ENCODE assay signal across 17 cellular contexts in genomic region chr9:34501372-34501771, GRCh38. TPM values are rescaled to one million over a fixed set of nuclear protein-coding genes. Genes with fewer than 3 reads are reported as not detected.
DNase-seq lines count a peak whose midpoint lies in the region; ATAC-seq and TF ChIP-seq lines count a peak whose summit lies in the region.
"Had no signal": no experiment of that assay in that cellular context is flagged by ENCODE, and none has a peak within 500 bp of the region (broad histone marks: within the 10 kb centered on the region; RNA-seq: fewer than 3 reads in every experiment).

No MANE protein-coding gene starts in this region.

- H3K4me1 ChIP-seq in gastroesophageal sphincter (peaks cover 0 to 29% (median 16%) of the 10 kb centered on the region in 3 donors), prostate gland (replicated peaks) (peaks cover 20% of the 10 kb centered on the region)

- no peak overlapping the region for H3K4me3 Mint-ChIP-seq in activated T-helper 2 cell treated with anti-CD3 and anti-CD28 coated beads, Interferon-gamma antibody, Interleukin-2, Interleukin-4, amounts not matched to agents 10 μg/mL and 5 μg/mL and 100 μg/mL, durations not matched to agents 14 hours and 24 hours and 36 hours (ENCODE audit: low read depth)
- H3K4me3 Mint-ChIP-seq: CD4-positive, alpha-beta memory T cell had no signal

- in situ Hi-C loops in ACHN (cut with HindIII; ENCODE audit: low pct_ligation_motif_present, low pct_unique_long_range_greater_than_20kb, low sequenced_read_pairs): no loop called here

- H3K36me3 ChIP-seq in gastroesophageal sphincter: no peaks in the 10 kb centered on the region
- no peaks in the 10 kb centered on the region for H3K36me3 ChIP-seq in prostate gland

- H3K36me3 Mint-ChIP-seq in activated T-helper 2 cell treated with anti-CD3 and anti-CD28 coated beads, Interferon-gamma antibody, Interleukin-2, Interleukin-4, amounts not matched to agents 10 μg/mL and 5 μg/mL and 100 μg/mL, durations not matched to agents 14 hours and 24 hours and 36 hours (ENCODE audit: low read depth): no peaks in the 10 kb centered on the region
- H3K36me3 Mint-ChIP-seq: CD4-positive, alpha-beta memory T cell had no signal

- TF ChIP-seq POLR2A in gastroesophageal sphincter (IDR thresholded peaks at IDR 0.05) (no peak), prostate gland (IDR thresholded peaks at IDR 0.05) (no peak)

- TF ChIP-seq EP300 in gastroesophageal sphincter (IDR thresholded peaks at IDR 0.05): no peak

- no peak for ATAC-seq in gastroesophageal sphincter

- peak overlapping the region; percentile 76 for H3K27ac ChIP-seq in VCaP
- H3K27ac ChIP-seq in gastroesophageal sphincter: peak overlapping the region in 3 of 4 donors; percentile 19 to 59 (median 45)
- H3K27ac ChIP-seq in prostate gland: peak overlapping the region; percentile 59 to 76
- H3K27ac ChIP-seq in temporal lobe (ENCODE audit: low read depth, low read length): peak overlapping the region; percentile 51

- no peaks in the 10 kb centered on the region for H3K27me3 Mint-ChIP-seq in activated T-helper 2 cell treated with anti-CD3 and anti-CD28 coated beads, Interferon-gamma antibody, Interleukin-2, Interleukin-4, amounts not matched to agents 10 μg/mL and 5 μg/mL and 100 μg/mL, durations not matched to agents 14 hours and 24 hours and 36 hours (ENCODE audit: low read depth)

- intact Hi-C loops in prostate gland (cut with DNase I): loop anchor here (2.0 to 5.0 kb wide), 2 partner anchors 46 to 99 kb away; no protein-coding TSS in a partner anchor
- intact Hi-C loops in activated T-helper 2 cell treated with anti-CD3 and anti-CD28 coated beads, Interferon-gamma antibody, Interleukin-2, Interleukin-4, amounts not matched to agents 10 μg/mL and 5 μg/mL and 100 μg/mL, durations not matched to agents 14 hours and 24 hours and 36 hours (cut with micrococcal nuclease): loop anchor here (2.0 to 5.0 kb wide), 2 partner anchors 39 to 91 kb away; no protein-coding TSS in a partner anchor

- H3K9me3 Mint-ChIP-seq in activated T-helper 2 cell treated with anti-CD3 and anti-CD28 coated beads, Interferon-gamma antibody, Interleukin-2, Interleukin-4, amounts not matched to agents 10 μg/mL and 5 μg/mL and 100 μg/mL, durations not matched to agents 14 hours and 24 hours and 36 hours: no peaks in the 10 kb centered on the region
- H3K9me3 Mint-ChIP-seq: CD4-positive, alpha-beta memory T cell had no signal

- H3K9me3 ChIP-seq in gastroesophageal sphincter (no peaks in the 10 kb centered on the region), prostate gland (no peaks in the 10 kb centered on the region)

- peaks cover 12% of the 10 kb centered on the region for H3K4me1 Mint-ChIP-seq in activated T-helper 2 cell treated with anti-CD3 and anti-CD28 coated beads, Interferon-gamma antibody, Interleukin-2, Interleukin-4, amounts not matched to agents 10 μg/mL and 5 μg/mL and 100 μg/mL, durations not matched to agents 14 hours and 24 hours and 36 hours (ENCODE audit: low read depth)

- DNase-seq in prostate gland (ENCODE audit: low spot score): no peak
- DNase-seq in activated T-helper 2 cell treated with anti-CD3 and anti-CD28 coated beads, Interferon-gamma antibody, Interleukin-2, Interleukin-4, amounts not matched to agents 10 μg/mL and 5 μg/mL and 100 μg/mL, durations not matched to agents 14 hours and 24 hours and 36 hours (ENCODE audit: low spot score): no peak
- DNase-seq in NOMO-1 (lab: John Stamatoyannopoulos, UW; ENCODE audit: unreplicated experiment in 2 of 2): no peak
- no peak for DNase-seq in ACHN
- DNase-seq: HCEC 1CT, NCI-H2171, NCI-H510A, SHP77 treated with DMSO at 0.1 percent for 48 hours had no signal

- no peak for TF ChIP-seq CTCF in VCaP (conservative IDR thresholded peaks at IDR 0.05)
- TF ChIP-seq CTCF in gastroesophageal sphincter (IDR thresholded peaks at IDR 0.05): no peak
- no peak for TF ChIP-seq CTCF in prostate gland (IDR thresholded peaks at IDR 0.05)

- no peak overlapping the region for H3K4me3 ChIP-seq in gastroesophageal sphincter
- no peak overlapping the region for H3K4me3 ChIP-seq in prostate gland
- H3K4me3 ChIP-seq: K562 had no signal

- WGBS in gastroesophageal sphincter (ENCODE audit: low coverage in 1 of 2), 2 donors: 63% methylated on average over 1 of the region's 2 CpGs; no CpG with 5 or more reads in 1 of the 2 donors
- 32% methylated on average over 2 of the region's 2 CpGs for WGBS in prostate gland

- H3K27me3 ChIP-seq in gastroesophageal sphincter (no peaks in the 10 kb centered on the region), prostate gland (replicated peaks; ENCODE audit: insufficient read depth) (no peaks in the 10 kb centered on the region)

- H3K27ac Mint-ChIP-seq in activated T-helper 2 cell treated with anti-CD3 and anti-CD28 coated beads, Interferon-gamma antibody, Interleukin-2, Interleukin-4, amounts not matched to agents 10 μg/mL and 5 μg/mL and 100 μg/mL, durations not matched to agents 14 hours and 24 hours and 36 hours: no peak overlapping the region
- H3K27ac Mint-ChIP-seq: CD4-positive, alpha-beta memory T cell had no signal

RNA-seq across cellular contexts. Expression of gene ENHO, which starts 21.4 kb away (rescaled TPM):
- 1 to 10 TPM in 1 of 4 donors, under 1 TPM in 2, not detected in 1; 0.30 to 1.1 (median 0.31) TPM for total RNA-seq in gastroesophageal sphincter
- 10 to 100 TPM; 20.9 to 28.2 TPM for total RNA-seq in prostate gland
- 27.8 TPM for total RNA-seq in temporal lobe
- total RNA-seq in activated T-helper 2 cell treated with anti-CD3 and anti-CD28 coated beads, Interferon-gamma antibody, Interleukin-2, Interleukin-4, amounts not matched to agents 10 μg/mL and 5 μg/mL and 100 μg/mL, durations not matched to agents 14 hours and 24 hours and 36 hours: not detected in 2 replicates
- total RNA-seq: CD4-positive, alpha-beta memory T cell had no signal

RNA-seq across cellular contexts. Expression of gene DNAI1, which starts 42.8 kb away (rescaled TPM):
- total RNA-seq in gastroesophageal sphincter (not detected), prostate gland (1 to 10 TPM in 1 of 2 donors, not detected in 1; 5.6 TPM), temporal lobe (0.25 TPM)
- not detected in 2 replicates for total RNA-seq in activated T-helper 2 cell treated with anti-CD3 and anti-CD28 coated beads, Interferon-gamma antibody, Interleukin-2, Interleukin-4, amounts not matched to agents 10 μg/mL and 5 μg/mL and 100 μg/mL, durations not matched to agents 14 hours and 24 hours and 36 hours
- total RNA-seq: CD4-positive, alpha-beta memory T cell; Daoy; G401; HT1080; K562; M059J had no signal

RNA-seq across cellular contexts. Expression of gene FAM219A, which starts 43.0 kb away (rescaled TPM):
- total RNA-seq in gastroesophageal sphincter (10 to 100 TPM; 11.2 to 18.4 (median 13.4) TPM), prostate gland (10 to 100 TPM; 14.4 to 16.5 TPM), temporal lobe (28.8 TPM)
- total RNA-seq in activated T-helper 2 cell treated with anti-CD3 and anti-CD28 coated beads, Interferon-gamma antibody, Interleukin-2, Interleukin-4, amounts not matched to agents 10 μg/mL and 5 μg/mL and 100 μg/mL, durations not matched to agents 14 hours and 24 hours and 36 hours: 17.3 and 19.7 TPM in 2 replicates

Comparison
In these comparisons a context has a peak if more than half of its experiments do, and no peak if none do; other contexts are left out.
1. RNA of gene ENHO, which starts 21.4 kb away (total RNA-seq): 20.9 to 28.2 TPM in prostate gland and 27.8 TPM in temporal lobe (single experiment); 0.30 to 1.1 TPM in gastroesophageal sphincter and not detected in activated T-helper 2 cell treated with anti-CD3 and anti-CD28 coated beads, Interferon-gamma antibody, Interleukin-2, Interleukin-4, amounts not matched to agents 10 μg/mL and 5 μg/mL and 100 μg/mL, durations not matched to agents 14 hours and 24 hours and 36 hours; every median in the first group is over 10 times any median in the second.
2. Peak in every context shown above with its lines, with median percentiles within 50 percentile points of each other: H3K27ac ChIP-seq.